In genomic region chr6:143243786-143244185, GRCh38 we compare ENCODE assay signal across 29 cellular contexts.
"Had no signal": no experiment of that assay in that cellular context is flagged by ENCODE, and none has a peak within 500 bp of the region (broad histone marks: within the 10 kb centered on the region; RNA-seq: fewer than 3 reads in every experiment).

No MANE protein-coding gene starts in this region.

- H3K4me3 ChIP-seq: ascending aorta, gastroesophageal sphincter, heart right ventricle, hepatocyte had no signal

- ATAC-seq: activated CD4-positive, alpha-beta T cell treated with anti-CD3 and anti-CD28 coated beads for 36 hours; activated CD8-positive, alpha-beta memory T cell treated with anti-CD3 and anti-CD28 coated beads, Interleukin-2, amount 10 ng/mL, durations not matched to agents 7 days and 5 days; activated CD8-positive, alpha-beta T cell treated with anti-CD3 and anti-CD28 coated beads, Interleukin-2, amount 10 ng/mL, durations not matched to agents 7 days and 5 days; activated naive CD4-positive, alpha-beta T cell treated with anti-CD3 and anti-CD28 coated beads, Interleukin-2, amount 50 U/mL, for 72 hours; effector memory CD8-positive, alpha-beta T cell; gastroesophageal sphincter; heart right ventricle had no signal

- H3K27ac ChIP-seq: ascending aorta, epithelial cell of prostate, gastroesophageal sphincter, heart right ventricle, hepatocyte had no signal

- H3K9me3 ChIP-seq: ascending aorta, gastroesophageal sphincter, heart right ventricle had no signal

- H3K4me1 Mint-ChIP-seq: activated CD4-positive, alpha-beta T cell treated with anti-CD3 and anti-CD28 coated beads, Interleukin-2, amount 10 ng/mL, durations not matched to agents 24 days and 14 days; activated CD8-positive, alpha-beta memory T cell treated with anti-CD3 and anti-CD28 coated beads, Interleukin-2, amount 10 ng/mL, durations not matched to agents 7 days and 5 days; activated naive CD4-positive, alpha-beta T cell treated with anti-CD3 and anti-CD28 coated beads, Interleukin-2, amount 10 ng/mL, durations not matched to agents 7 days and 5 days; activated naive CD8-positive, alpha-beta T cell treated with anti-CD3 and anti-CD28 coated beads, Interleukin-2, amount 10 ng/mL, durations not matched to agents 7 days and 5 days; brain had no signal

- H3K36me3 ChIP-seq: ascending aorta, gastroesophageal sphincter, heart right ventricle had no signal

- H3K4me2 ChIP-seq: hepatocyte had no signal

- H3K9me3 Mint-ChIP-seq: activated CD4-positive, alpha-beta T cell treated with anti-CD3 and anti-CD28 coated beads, Interleukin-2, amount 10 ng/mL, durations not matched to agents 24 days and 14 days; activated naive CD4-positive, alpha-beta T cell treated with anti-CD3 and anti-CD28 coated beads, Interleukin-2, amount 10 ng/mL, durations not matched to agents 7 days and 5 days; effector memory CD8-positive, alpha-beta T cell had no signal

- H3K27me3 Mint-ChIP-seq: activated CD4-positive, alpha-beta memory T cell treated with anti-CD3 and anti-CD28 coated beads for 36 hours; activated CD4-positive, alpha-beta T cell treated with anti-CD3 and anti-CD28 coated beads for 36 hours; activated CD4-positive, alpha-beta T cell treated with anti-CD3 and anti-CD28 coated beads, Interleukin-2, amount 10 ng/mL, durations not matched to agents 24 days and 14 days; activated CD8-positive, alpha-beta memory T cell treated with anti-CD3 and anti-CD28 coated beads, Interleukin-2, amount 10 ng/mL, durations not matched to agents 7 days and 5 days; activated naive CD4-positive, alpha-beta T cell treated with anti-CD3 and anti-CD28 coated beads, Interleukin-2, amount 10 ng/mL, durations not matched to agents 7 days and 5 days; activated naive CD8-positive, alpha-beta T cell treated with anti-CD3 and anti-CD28 coated beads, Interleukin-2, amount 10 ng/mL, durations not matched to agents 7 days and 5 days; brain; effector memory CD8-positive, alpha-beta T cell had no signal

- H3K27ac Mint-ChIP-seq: activated CD4-positive, alpha-beta memory T cell treated with anti-CD3 and anti-CD28 coated beads for 36 hours; activated CD4-positive, alpha-beta T cell treated with anti-CD3 and anti-CD28 coated beads for 36 hours; activated CD4-positive, alpha-beta T cell treated with anti-CD3 and anti-CD28 coated beads, Interleukin-2, amount 10 ng/mL, durations not matched to agents 24 days and 14 days; activated CD8-positive, alpha-beta memory T cell treated with anti-CD3 and anti-CD28 coated beads, Interleukin-2, amount 10 ng/mL, durations not matched to agents 7 days and 5 days; activated CD8-positive, alpha-beta T cell treated with anti-CD3 and anti-CD28 coated beads, Interleukin-2, amount 10 ng/mL, durations not matched to agents 7 days and 5 days; activated naive CD4-positive, alpha-beta T cell treated with anti-CD3 and anti-CD28 coated beads, Interleukin-2, amount 10 ng/mL, durations not matched to agents 7 days and 5 days; activated naive CD4-positive, alpha-beta T cell treated with anti-CD3 and anti-CD28 coated beads, Interleukin-2, amount 50 U/mL, for 72 hours; activated naive CD8-positive, alpha-beta T cell treated with anti-CD3 and anti-CD28 coated beads, Interleukin-2, amount 10 ng/mL, durations not matched to agents 7 days and 5 days; brain; effector memory CD8-positive, alpha-beta T cell had no signal

- H3K27me3 ChIP-seq: ascending aorta, gastroesophageal sphincter, heart right ventricle, hepatocyte had no signal

- H3K4me1 ChIP-seq: ascending aorta had no signal

- FAIRE-seq: colon had no signal

- H2AFZ ChIP-seq: hepatocyte had no signal

- H3K4me3 Mint-ChIP-seq: activated CD4-positive, alpha-beta memory T cell treated with anti-CD3 and anti-CD28 coated beads for 36 hours; activated CD4-positive, alpha-beta T cell treated with anti-CD3 and anti-CD28 coated beads for 36 hours; activated CD4-positive, alpha-beta T cell treated with anti-CD3 and anti-CD28 coated beads, Interleukin-2, amount 10 ng/mL, durations not matched to agents 24 days and 14 days; activated CD8-positive, alpha-beta memory T cell treated with anti-CD3 and anti-CD28 coated beads, Interleukin-2, amount 10 ng/mL, durations not matched to agents 7 days and 5 days; activated CD8-positive, alpha-beta T cell treated with anti-CD3 and anti-CD28 coated beads, Interleukin-2, amount 10 ng/mL, durations not matched to agents 7 days and 5 days; activated naive CD4-positive, alpha-beta T cell treated with anti-CD3 and anti-CD28 coated beads, Interleukin-2, amount 10 ng/mL, durations not matched to agents 7 days and 5 days; activated naive CD8-positive, alpha-beta T cell treated with anti-CD3 and anti-CD28 coated beads, Interleukin-2, amount 10 ng/mL, durations not matched to agents 7 days and 5 days; brain; effector memory CD8-positive, alpha-beta T cell had no signal

- DNase-seq: activated CD4-positive, alpha-beta memory T cell treated with anti-CD3 and anti-CD28 coated beads for 36 hours; activated CD4-positive, alpha-beta T cell treated with anti-CD3 and anti-CD28 coated beads for 36 hours; activated CD4-positive, alpha-beta T cell treated with anti-CD3 and anti-CD28 coated beads, Interleukin-2, amount 10 ng/mL, durations not matched to agents 24 days and 14 days; activated CD4-positive, CD25-positive, alpha-beta regulatory T cell; activated CD4-positive, CD25-positive, alpha-beta regulatory T cell treated with anti-CD3 and anti-CD28 coated beads, Interleukin-2, amount 50 U/mL, for 72 hours; activated CD8-positive, alpha-beta memory T cell treated with anti-CD3 and anti-CD28 coated beads, Interleukin-2, amount 10 ng/mL, durations not matched to agents 7 days and 5 days; activated CD8-positive, alpha-beta memory T cell treated with anti-CD3 and anti-CD28 coated beads, Interleukin-2, amount 50 U/mL, for 4 hours; activated CD8-positive, alpha-beta T cell treated with anti-CD3 and anti-CD28 coated beads, Interleukin-2, amount 10 ng/mL, durations not matched to agents 7 days and 5 days; activated gamma-delta T cell; activated naive CD4-positive, alpha-beta T cell; activated naive CD4-positive, alpha-beta T cell treated with anti-CD3 and anti-CD28 coated beads, Interleukin-2, amount 10 ng/mL, durations not matched to agents 7 days and 5 days; activated naive CD8-positive, alpha-beta T cell treated with anti-CD3 and anti-CD28 coated beads, Interleukin-2, amount 10 ng/mL, durations not matched to agents 7 days and 5 days; activated T-cell treated with anti-CD3 and anti-CD28 coated beads, Interleukin-2, amount 50 U/mL, for 1 hour; activated T-cell treated with anti-CD3 and anti-CD28 coated beads, Interleukin-2, amount 50 U/mL, for 48 hours; caudate nucleus; cortex of kidney; dermis blood vessel endothelial cell; effector CD4-positive, alpha-beta T cell; effector memory CD8-positive, alpha-beta T cell; foreskin fibroblast; heart right ventricle; T-helper 2 cell had no signal

- H3K36me3 Mint-ChIP-seq: activated CD4-positive, alpha-beta memory T cell treated with anti-CD3 and anti-CD28 coated beads for 36 hours; activated CD8-positive, alpha-beta memory T cell treated with anti-CD3 and anti-CD28 coated beads, Interleukin-2, amount 10 ng/mL, durations not matched to agents 7 days and 5 days; activated naive CD4-positive, alpha-beta T cell treated with anti-CD3 and anti-CD28 coated beads, Interleukin-2, amount 10 ng/mL, durations not matched to agents 7 days and 5 days had no signal
